ENCODE assay signal across 8 cellular contexts in genomic region chr16:46673320-46674013, GRCh38. TPM values are rescaled to one million over a fixed set of nuclear protein-coding genes. Genes with fewer than 3 reads are reported as not detected.
DNase-seq lines count a peak whose midpoint lies in the region; ATAC-seq and TF ChIP-seq lines count a peak whose summit lies in the region.

No MANE protein-coding gene starts in this region.

- H3K9me3 ChIP-seq in CD8-positive, alpha-beta T cell (ENCODE audit: low read length): no peaks in the 10 kb centered on the region
- H3K9me3 ChIP-seq in osteoblast (ENCODE audit: low read depth, low read length): no peaks in the 10 kb centered on the region

- peak in 6 of 7 experiments; percentile 17 to 57 (median 44) for DNase-seq in CD8-positive, alpha-beta T cell
- DNase-seq in HPDE6-E6E7 (ENCODE audit: extremely low spot score) (peak; percentile 58), NOMO-1 (lab: John Stamatoyannopoulos, UW; ENCODE audit: unreplicated experiment in 2 of 2) (peak; percentile 34 to 70), activated T-cell treated with anti-CD3 and anti-CD28 coated beads for 48 hours (ENCODE audit: low read depth) (peak; percentile 22), fibroblast of the conjunctiva (ENCODE audit: low read depth) (peak; percentile 44), osteoblast (ENCODE audit: insufficient read length, low spot score, missing footprints) (peak; percentile 85)

- H3K79me2 ChIP-seq in osteoblast (ENCODE audit: insufficient read depth, low read length): peaks cover 5% of the 10 kb centered on the region

- H3K4me1 Mint-ChIP-seq in CD8-positive, alpha-beta T cell (ENCODE audit: low read depth): peaks cover 2% of the 10 kb centered on the region

- TF ChIP-seq CTCF in CD8-positive, alpha-beta T cell (IDR thresholded peaks at IDR 0.05): peak; percentile 95
- TF ChIP-seq CTCF in osteoblast (IDR thresholded peaks at IDR 0.05; ENCODE audit: extremely low read depth, low read depth, low read length): peak; percentile 95

- H3K36me3 ChIP-seq in CD8-positive, alpha-beta T cell (ENCODE audit: insufficient read depth, low read length): peaks cover 20% of the 10 kb centered on the region
- peaks cover 64% of the 10 kb centered on the region for H3K36me3 ChIP-seq in osteoblast (ENCODE audit: insufficient read depth, low read length)

- H3K4me2 ChIP-seq in osteoblast (ENCODE audit: insufficient read depth, low read length): no peak overlapping the region

- H3K4me3 ChIP-seq in CD8-positive, alpha-beta T cell (ENCODE audit: low read depth, low read length): no peak overlapping the region
- H3K4me3 ChIP-seq in osteoblast (ENCODE audit: insufficient read depth, low read length): no peak overlapping the region

- H2AFZ ChIP-seq in osteoblast (ENCODE audit: low read length): no peak overlapping the region

- CTCF ChIA-PET in CD8-positive, alpha-beta T cell (lab: Charles Lee): interaction anchor here (0.8 to 6.5 kb wide), 18 partner anchors 9 to 293 kb away, joined by 3 to 55 read pairs (median 4); partner anchors contain the start of gene GPT2

- POLR2A ChIA-PET in CD8-positive, alpha-beta T cell (lab: Charles Lee): no interaction called here

- H3K9me3 Mint-ChIP-seq in CD8-positive, alpha-beta T cell: no peaks in the 10 kb centered on the region

- H4K20me1 ChIP-seq in osteoblast (ENCODE audit: insufficient read depth, low read length): no peaks in the 10 kb centered on the region

- no peak overlapping the region for H3K27ac ChIP-seq in CD8-positive, alpha-beta T cell (ENCODE audit: low read depth, low read length)
- H3K27ac ChIP-seq in osteoblast (ENCODE audit: low read depth, low read length): no peak overlapping the region

- intact Hi-C loops in CD8-positive, alpha-beta T cell (cut with DNase I, micrococcal nuclease): loop anchor here (1.0 to 10.0 kb wide), 5 partner anchors 15 to 1711 kb away; partner anchors contain the start of genes ORC6 (in 1 of the 2), SIAH1 (in 1 of the 2) and VPS35 (in 1 of the 2)

- H3K4me3 Mint-ChIP-seq in CD8-positive, alpha-beta T cell: no peak overlapping the region

- H3K27me3 Mint-ChIP-seq in CD8-positive, alpha-beta T cell (ENCODE audit: low read depth): no peaks in the 10 kb centered on the region

- no peaks in the 10 kb centered on the region for H3K27me3 ChIP-seq in CD8-positive, alpha-beta T cell (ENCODE audit: insufficient read depth, low read length)
- no peaks in the 10 kb centered on the region for H3K27me3 ChIP-seq in osteoblast (ENCODE audit: insufficient read depth, low read length)

- peak; percentile 95 for ATAC-seq in CD8-positive, alpha-beta T cell
- peak; percentile 82 for ATAC-seq in GM19351 (IDR thresholded peaks at IDR 0.05; ENCODE audit: unreplicated experiment)
- no peak for ATAC-seq in GM18870 (IDR thresholded peaks at IDR 0.05; ENCODE audit: unreplicated experiment)

- H3K36me3 Mint-ChIP-seq in CD8-positive, alpha-beta T cell: peaks cover 84% of the 10 kb centered on the region

- no peaks in the 10 kb centered on the region for H3K4me1 ChIP-seq in CD8-positive, alpha-beta T cell (ENCODE audit: insufficient read depth, low read length)
- H3K4me1 ChIP-seq in osteoblast (ENCODE audit: insufficient read depth, low read length): no peaks in the 10 kb centered on the region

- no peak overlapping the region for H3K27ac Mint-ChIP-seq in CD8-positive, alpha-beta T cell

RNA-seq across cellular contexts. Expression of gene VPS35, which starts 15.5 kb away (rescaled TPM):
- total RNA-seq in CD8-positive, alpha-beta T cell: 10 to 100 TPM; 30.1 to 32.1 TPM
- total RNA-seq in osteoblast: 154 and 159 TPM in 2 replicates

RNA-seq across cellular contexts. Expression of gene ORC6, which starts 16.0 kb away (rescaled TPM):
- 1 to 10 TPM; 4.7 to 5.7 TPM for total RNA-seq in CD8-positive, alpha-beta T cell
- 2.7 and 4.0 TPM in 2 replicates for total RNA-seq in osteoblast

RNA-seq across cellular contexts. Expression of gene SHCBP1, which starts 52.3 kb away (rescaled TPM):
- 1 to 10 TPM in 1 of 2 experiments, under 1 TPM in 1; 0.52 to 1.3 TPM for total RNA-seq in CD8-positive, alpha-beta T cell
- total RNA-seq in osteoblast: 1.8 and 2.7 TPM in 2 replicates

Comparison
In these comparisons a context has a peak if more than half of its experiments do, and no peak if none do; other contexts are left out.
1. DNase-seq: peak in every context shown above with its lines; median percentile 85 in osteoblast; 58 in HPDE6-E6E7; 52 in NOMO-1; 44 in CD8-positive, alpha-beta T cell; 44 in fibroblast of the conjunctiva; 22 in activated T-cell treated with anti-CD3 and anti-CD28 coated beads for 48 hours.